ENCODE assay signal across 5 cellular contexts in the genomic region with DNA sequence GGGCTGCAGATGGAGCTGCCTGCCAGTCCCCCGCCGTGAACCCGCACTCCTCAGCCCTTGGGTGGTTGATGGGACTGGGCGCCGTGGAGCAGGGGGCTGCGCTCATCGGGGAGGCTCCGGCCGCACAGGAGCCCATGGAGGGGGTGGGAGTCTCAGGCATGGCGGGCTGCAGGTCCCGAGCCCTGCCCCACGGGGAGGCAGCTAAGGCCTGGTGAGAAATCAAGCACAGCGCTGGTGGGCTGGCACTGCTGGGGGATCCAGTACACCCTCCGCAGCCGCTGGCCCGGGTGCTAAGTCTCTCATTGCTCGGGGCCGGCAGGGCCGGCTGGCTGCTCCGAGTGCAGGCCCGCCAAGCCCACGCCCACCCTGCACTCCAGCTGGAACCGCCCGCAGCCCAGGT. TPM values are rescaled to one million over a fixed set of nuclear protein-coding genes. Genes with fewer than 3 reads are reported as not detected.
"Had no signal": no experiment of that assay in that cellular context is flagged by ENCODE, and none has a peak within 500 bp of the region (broad histone marks: within the 10 kb centered on the region; RNA-seq: fewer than 3 reads in every experiment).

No MANE protein-coding gene starts in this region.

RNA-seq across cellular contexts. Expression of a gene that starts 4.7 kb away (rescaled TPM):
- total RNA-seq: HepG2, HT-29, HT1080, IMR-90, K562 had no signal

RNA-seq across cellular contexts. Expression of a gene that starts 17.6 kb away (rescaled TPM):
- total RNA-seq: HepG2, HT-29, HT1080, IMR-90, K562 had no signal

RNA-seq across cellular contexts. Expression of a gene that starts 50.3 kb away (rescaled TPM):
- total RNA-seq: HepG2, HT-29, HT1080, IMR-90, K562 had no signal

RNA-seq across cellular contexts. Expression of a gene that starts 59.2 kb away (rescaled TPM):
- total RNA-seq: HepG2, HT-29, HT1080, IMR-90, K562 had no signal
